8 cellular contexts compared by ENCODE assay signal in the genomic region with DNA sequence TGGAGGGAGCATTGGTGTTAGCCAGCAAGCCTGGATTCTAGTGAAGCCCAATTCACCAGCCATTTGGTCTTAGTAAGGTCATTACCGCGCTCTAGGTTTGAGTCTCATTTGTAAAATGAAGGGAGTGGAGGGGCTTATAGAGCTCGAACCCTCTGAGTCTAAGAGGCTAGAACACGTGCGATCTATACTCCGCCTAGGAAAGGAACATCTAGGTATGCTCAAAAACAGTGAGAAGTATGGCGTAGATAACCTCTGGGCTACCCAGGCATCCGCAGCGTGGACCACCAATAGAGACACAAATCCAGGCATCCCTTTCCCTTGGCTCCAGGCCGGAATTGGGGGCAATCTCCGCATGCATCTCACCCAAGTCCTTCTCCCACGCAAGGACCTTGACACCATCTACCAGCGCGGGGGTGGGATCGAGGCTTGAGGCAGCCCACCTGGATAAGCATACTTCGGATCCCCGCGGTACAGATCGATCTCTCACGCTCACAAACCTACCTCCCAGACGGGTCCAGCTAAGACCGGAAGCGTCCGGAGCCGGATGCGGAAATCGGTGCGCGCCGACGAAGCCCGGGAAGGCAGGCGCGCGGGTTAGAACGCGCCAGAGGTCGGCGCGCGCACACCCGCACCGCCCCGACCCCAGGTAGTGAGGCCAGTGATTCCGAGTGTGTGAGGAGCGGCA. TPM values are rescaled to one million over a fixed set of nuclear protein-coding genes. Genes with fewer than 3 reads are reported as not detected.
A peak's percentile ranks its signal among the peaks of the same experiment; 100 is the strongest.
DNase-seq lines count a peak whose midpoint lies in the region; ATAC-seq and TF ChIP-seq lines count a peak whose summit lies in the region.

Gene METTL25B (plus strand): TSS at position 556 of the 685 bp plus-strand sequence. CDS start 636 bp downstream, outside the sequence.

- H3K4me3 Mint-ChIP-seq in activated CD4-positive, alpha-beta T cell treated with anti-CD3 and anti-CD28 coated beads for 36 hours = no peak within 1 kb of the TSS

- peak; percentile 81 for TF ChIP-seq POLR2A in GM18951 (IDR thresholded peaks at IDR 0.05; ENCODE audit: extremely low read depth, insufficient read depth, insufficient read length)

- POLR2A ChIA-PET in activated CD4-positive, alpha-beta T cell treated with anti-CD3 and anti-CD28 coated beads for 36 hours (lab: Charles Lee) = interaction anchor here (0.6 to 4.1 kb wide), 11 partner anchors 12 to 88 kb away, joined by 3 to 55 read pairs (median 6); partner anchors contain the start of genes HDGF, MRPL24, PRCC and SH2D2A

- DNase-seq in NCI-H446 treated with DMSO at 0.1 percent for 48 hours (lab: John Stamatoyannopoulos, UW) (peak; percentile 78), ecto neural progenitor cell (ENCODE audit: low spot score) (peak; percentile 92), medulla oblongata (ENCODE audit: extremely low spot score) (peak; percentile 81)
- peak; percentile 91 for DNase-seq in activated CD4-positive, alpha-beta T cell treated with anti-CD3 and anti-CD28 coated beads for 36 hours
- DNase-seq in stimulated activated CD8-positive, alpha-beta memory T cell treated with anti-CD3 and anti-CD28 coated beads, Interleukin-15, amount 100 ng/mL, for 48 hours (ENCODE audit: low read depth in 2 of 2) = peak; percentile 76 to 78

- H3K9me3 ChIP-seq in BLaER1 treated with 17β-estradiol and CSF1 and Interleukin-3, amounts not matched to agents 10 nM and 100 nM (replicated peaks in 1 of 11) = no peaks in the 10 kb centered on the region

- H3K27ac Mint-ChIP-seq in activated CD4-positive, alpha-beta T cell treated with anti-CD3 and anti-CD28 coated beads for 36 hours = peak within 1 kb of the TSS; percentile 99

- intact Hi-C loops in activated CD4-positive, alpha-beta T cell treated with anti-CD3 and anti-CD28 coated beads for 36 hours (cut with DNase I, micrococcal nuclease) = loop anchor here (1.0 to 5.0 kb wide), 13 partner anchors 13 to 516 kb away; partner anchors contain the start of genes MEF2D (in 2 of the 2), MRPL24 (in 2 of the 2), PRCC (in 2 of the 2) and SH2D2A (in 2 of the 2)

- in situ Hi-C loops in GM18951 (cut with MboI; ENCODE audit: low sequenced_read_pairs, unreplicated experiment) = no loop called here

- no peaks in the 10 kb centered on the region for H3K27me3 Mint-ChIP-seq in activated CD4-positive, alpha-beta T cell treated with anti-CD3 and anti-CD28 coated beads for 36 hours

- peaks cover 38 to 50% (median 45%) of the 10 kb centered on the region in 11 experiments for H4K20me1 ChIP-seq in BLaER1 treated with 17β-estradiol and CSF1 and Interleukin-3, amounts not matched to agents 10 nM and 100 nM

- H3K36me3 ChIP-seq in BLaER1 treated with 17β-estradiol and CSF1 and Interleukin-3, amounts not matched to agents 10 nM and 100 nM = peaks cover 27 to 56% (median 37%) of the 10 kb centered on the region in 11 experiments

- H3K4me2 ChIP-seq in BLaER1 treated with 17β-estradiol and CSF1 and Interleukin-3, amounts not matched to agents 10 nM and 100 nM = peak within 1 kb of the TSS; percentile 94 to 100 (median 97)

- peaks cover 43% of the 10 kb centered on the region for H3K36me3 Mint-ChIP-seq in activated CD4-positive, alpha-beta T cell treated with anti-CD3 and anti-CD28 coated beads for 36 hours (ENCODE audit: low read depth)

- H3K27me3 ChIP-seq in BLaER1 treated with 17β-estradiol and CSF1 and Interleukin-3, amounts not matched to agents 10 nM and 100 nM = no peaks in the 10 kb centered on the region

- CTCF ChIA-PET in activated CD4-positive, alpha-beta T cell treated with anti-CD3 and anti-CD28 coated beads for 36 hours (lab: Charles Lee) = interaction anchor here (0.6 to 6.2 kb wide), 24 partner anchors 8 to 411 kb away, joined by 3 to 220 read pairs (median 15); partner anchors contain the start of genes CRABP2, HDGF, INSRR and MRPL24

- H3K4me1 Mint-ChIP-seq in activated CD4-positive, alpha-beta T cell treated with anti-CD3 and anti-CD28 coated beads for 36 hours = peaks cover 29% of the 10 kb centered on the region

- peak within 1 kb of the TSS; percentile 80 to 91 (median 86) for H3K9ac ChIP-seq in BLaER1 treated with 17β-estradiol and CSF1 and Interleukin-3, amounts not matched to agents 10 nM and 100 nM

- H3K4me3 ChIP-seq in BLaER1 treated with 17β-estradiol and CSF1 and Interleukin-3, amounts not matched to agents 10 nM and 100 nM = peak within 1 kb of the TSS; percentile 66 to 98 (median 84)

- H3K27ac ChIP-seq in BLaER1 treated with 17β-estradiol and CSF1 and Interleukin-3, amounts not matched to agents 10 nM and 100 nM = peak within 1 kb of the TSS; percentile 65 to 87 (median 85)

- no peaks in the 10 kb centered on the region for H3K9me3 Mint-ChIP-seq in activated CD4-positive, alpha-beta T cell treated with anti-CD3 and anti-CD28 coated beads for 36 hours (ENCODE audit: low read depth)

- ATAC-seq in HG03108 (IDR thresholded peaks at IDR 0.05; ENCODE audit: unreplicated experiment) = peak; percentile 57
- peak; percentile 73 for ATAC-seq in activated CD4-positive, alpha-beta T cell treated with anti-CD3 and anti-CD28 coated beads for 36 hours

- H3K4me1 ChIP-seq in BLaER1 treated with 17β-estradiol and CSF1 and Interleukin-3, amounts not matched to agents 10 nM and 100 nM = peaks cover 34 to 52% (median 47%) of the 10 kb centered on the region in 10 experiments

RNA-seq across cellular contexts. Expression of gene METTL25B, which starts in this region (rescaled TPM):
- total RNA-seq in activated CD4-positive, alpha-beta T cell treated with anti-CD3 and anti-CD28 coated beads for 36 hours = 10 to 100 TPM; 31.0 to 40.5 TPM

Comparison
In these comparisons a context has a peak if more than half of its experiments do, and no peak if none do; other contexts are left out.
1. Peak in every context shown above with its lines: DNase-seq, ATAC-seq, H3K4me3 ChIP-seq and H3K27ac ChIP-seq.